In the genomic region with DNA sequence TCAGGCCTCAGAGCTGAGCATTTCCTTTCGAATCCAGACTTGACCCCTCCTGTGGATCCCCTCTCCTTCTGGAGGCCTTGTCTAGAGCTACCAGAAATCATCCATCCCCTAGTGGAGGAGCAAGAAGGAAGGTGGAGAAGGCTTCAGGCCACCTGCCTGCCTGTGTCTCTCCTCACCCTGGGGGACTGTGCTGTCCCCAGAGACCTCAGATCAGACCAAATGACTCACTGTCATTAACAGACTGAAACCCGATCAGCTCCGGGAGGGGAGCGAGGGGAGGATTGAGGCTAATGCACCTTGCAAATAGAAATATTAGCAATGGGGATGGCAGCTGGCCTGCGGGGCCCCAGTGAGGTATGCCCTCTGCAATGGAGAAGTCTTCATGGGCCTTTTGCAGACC, we compare ENCODE assay signal across 10 cellular contexts. TPM values are rescaled to one million over a fixed set of nuclear protein-coding genes. Genes with fewer than 3 reads are reported as not detected.
DNase-seq lines count a peak whose midpoint lies in the region; ATAC-seq and TF ChIP-seq lines count a peak whose summit lies in the region.
"Had no signal": no experiment of that assay in that cellular context is flagged by ENCODE, and none has a peak within 500 bp of the region (broad histone marks: within the 10 kb centered on the region; RNA-seq: fewer than 3 reads in every experiment).

No MANE protein-coding gene starts in this region.

- POLR2A ChIA-PET in activated CD8-positive, alpha-beta T cell treated with anti-CD3 and anti-CD28 coated beads for 36 hours (lab: Charles Lee) = no interaction called here

- CTCF ChIA-PET in activated CD8-positive, alpha-beta T cell treated with anti-CD3 and anti-CD28 coated beads for 36 hours (lab: Charles Lee) = interaction anchor here (1.0 to 6.6 kb wide), 16 partner anchors 11 to 274 kb away, joined by 3 to 58 read pairs (median 6); partner anchors contain the start of gene CHI3L1

- no peaks in the 10 kb centered on the region for H3K9me3 Mint-ChIP-seq in activated CD8-positive, alpha-beta T cell treated with anti-CD3 and anti-CD28 coated beads for 36 hours
- H3K9me3 Mint-ChIP-seq in activated naive CD4-positive, alpha-beta T cell treated with anti-CD3 and anti-CD28 coated beads, Interleukin-2, amount 50 U/mL, for 72 hours = no peaks in the 10 kb centered on the region

- H3K4me3 Mint-ChIP-seq in activated CD8-positive, alpha-beta T cell treated with anti-CD3 and anti-CD28 coated beads for 36 hours = no peak overlapping the region

- no peaks in the 10 kb centered on the region for H3K27me3 Mint-ChIP-seq in activated CD8-positive, alpha-beta T cell treated with anti-CD3 and anti-CD28 coated beads for 36 hours

- H3K4me1 Mint-ChIP-seq in activated CD8-positive, alpha-beta T cell treated with anti-CD3 and anti-CD28 coated beads for 36 hours (ENCODE audit: low read depth) = no peaks in the 10 kb centered on the region

- H3K27ac Mint-ChIP-seq in activated CD8-positive, alpha-beta T cell treated with anti-CD3 and anti-CD28 coated beads for 36 hours = no peak overlapping the region
- no peak overlapping the region for H3K27ac Mint-ChIP-seq in activated naive CD4-positive, alpha-beta T cell treated with anti-CD3 and anti-CD28 coated beads, Interleukin-2, amount 50 U/mL, for 72 hours

- intact Hi-C loops in activated CD8-positive, alpha-beta T cell treated with anti-CD3 and anti-CD28 coated beads for 36 hours (cut with micrococcal nuclease) = loop anchor here (5.0 kb wide), 1 partner anchor 136 kb away; no protein-coding TSS in a partner anchor

- TF ChIP-seq CTCF in activated CD8-positive, alpha-beta T cell treated with anti-CD3 and anti-CD28 coated beads for 36 hours (IDR thresholded peaks at IDR 0.05) = no peak

- DNase-seq in left kidney (ENCODE audit: low read depth, low spot score) (peak; percentile 81), cerebellar cortex (ENCODE audit: low spot score) (no peak), cerebellum (ENCODE audit: low spot score) (no peak)
- no peak for DNase-seq in activated CD8-positive, alpha-beta T cell treated with anti-CD3 and anti-CD28 coated beads for 36 hours
- DNase-seq in activated naive CD4-positive, alpha-beta T cell treated with anti-CD3 and anti-CD28 coated beads, Interleukin-2, amount 50 U/mL, for 72 hours (ENCODE audit: low spot score in 2 of 2) = no peak
- DNase-seq: colonic mucosa, uterus had no signal

- H3K36me3 Mint-ChIP-seq in activated CD8-positive, alpha-beta T cell treated with anti-CD3 and anti-CD28 coated beads for 36 hours (ENCODE audit: low read depth) = no peaks in the 10 kb centered on the region
- no peaks in the 10 kb centered on the region for H3K36me3 Mint-ChIP-seq in activated naive CD4-positive, alpha-beta T cell treated with anti-CD3 and anti-CD28 coated beads, Interleukin-2, amount 50 U/mL, for 72 hours

- ATAC-seq in GM18511 (IDR thresholded peaks at IDR 0.05; ENCODE audit: unreplicated experiment) (peak; percentile 95), GM21576 (IDR thresholded peaks at IDR 0.05; ENCODE audit: unreplicated experiment) (peak; percentile 78), HG03558 (IDR thresholded peaks at IDR 0.05; ENCODE audit: extremely low read depth, unreplicated experiment) (peak; percentile 84)
- ATAC-seq in activated CD8-positive, alpha-beta T cell treated with anti-CD3 and anti-CD28 coated beads for 36 hours = no peak
- no peak for ATAC-seq in activated naive CD4-positive, alpha-beta T cell treated with anti-CD3 and anti-CD28 coated beads, Interleukin-2, amount 50 U/mL, for 72 hours

RNA-seq across cellular contexts. Expression of gene MYBPH, which starts 2.1 kb away (rescaled TPM):
- total RNA-seq in activated CD8-positive, alpha-beta T cell treated with anti-CD3 and anti-CD28 coated beads for 36 hours = not detected
- total RNA-seq in cerebellum = not detected
- total RNA-seq in activated naive CD4-positive, alpha-beta T cell treated with anti-CD3 and anti-CD28 coated beads, Interleukin-2, amount 50 U/mL, for 72 hours = not detected
- total RNA-seq: colonic mucosa had no signal

RNA-seq across cellular contexts. Expression of gene CHI3L1, which starts 12.9 kb away (rescaled TPM):
- total RNA-seq in activated CD8-positive, alpha-beta T cell treated with anti-CD3 and anti-CD28 coated beads for 36 hours = not detected
- total RNA-seq in cerebellum = 0.18 TPM
- total RNA-seq in activated naive CD4-positive, alpha-beta T cell treated with anti-CD3 and anti-CD28 coated beads, Interleukin-2, amount 50 U/mL, for 72 hours = under 1 TPM in 1 of 2 donors, not detected in 1; 0.49 TPM

RNA-seq across cellular contexts. Expression of gene ADORA1, which starts 46.0 kb away (rescaled TPM):
- total RNA-seq in activated CD8-positive, alpha-beta T cell treated with anti-CD3 and anti-CD28 coated beads for 36 hours = not detected
- 19.1 TPM for total RNA-seq in cerebellum
- not detected for total RNA-seq in activated naive CD4-positive, alpha-beta T cell treated with anti-CD3 and anti-CD28 coated beads, Interleukin-2, amount 50 U/mL, for 72 hours

RNA-seq across cellular contexts. Expression of gene CHIT1, which starts 55.9 kb away (rescaled TPM):
- total RNA-seq in activated CD8-positive, alpha-beta T cell treated with anti-CD3 and anti-CD28 coated beads for 36 hours = under 1 TPM; 0.56 to 0.74 TPM
- total RNA-seq in cerebellum = 1.5 TPM
- total RNA-seq in activated naive CD4-positive, alpha-beta T cell treated with anti-CD3 and anti-CD28 coated beads, Interleukin-2, amount 50 U/mL, for 72 hours = 1 to 10 TPM; 1.3 to 2.2 TPM

Comparison
In these comparisons a context has a peak if more than half of its experiments do, and no peak if none do; other contexts are left out.
1. ATAC-seq: peak in GM18511 (single experiment), GM21576 (single experiment) and HG03558 (single experiment); none in activated CD8-positive, alpha-beta T cell treated with anti-CD3 and anti-CD28 coated beads for 36 hours (single experiment) and activated naive CD4-positive, alpha-beta T cell treated with anti-CD3 and anti-CD28 coated beads, Interleukin-2, amount 50 U/mL, for 72 hours (0 of 2).
2. RNA of gene ADORA1, which starts 46.0 kb away (total RNA-seq): 19.1 TPM in cerebellum (single experiment); not detected in activated CD8-positive, alpha-beta T cell treated with anti-CD3 and anti-CD28 coated beads for 36 hours and not detected in activated naive CD4-positive, alpha-beta T cell treated with anti-CD3 and anti-CD28 coated beads, Interleukin-2, amount 50 U/mL, for 72 hours; every median in the first group is over 10 times any median in the second.